In the genomic region with DNA sequence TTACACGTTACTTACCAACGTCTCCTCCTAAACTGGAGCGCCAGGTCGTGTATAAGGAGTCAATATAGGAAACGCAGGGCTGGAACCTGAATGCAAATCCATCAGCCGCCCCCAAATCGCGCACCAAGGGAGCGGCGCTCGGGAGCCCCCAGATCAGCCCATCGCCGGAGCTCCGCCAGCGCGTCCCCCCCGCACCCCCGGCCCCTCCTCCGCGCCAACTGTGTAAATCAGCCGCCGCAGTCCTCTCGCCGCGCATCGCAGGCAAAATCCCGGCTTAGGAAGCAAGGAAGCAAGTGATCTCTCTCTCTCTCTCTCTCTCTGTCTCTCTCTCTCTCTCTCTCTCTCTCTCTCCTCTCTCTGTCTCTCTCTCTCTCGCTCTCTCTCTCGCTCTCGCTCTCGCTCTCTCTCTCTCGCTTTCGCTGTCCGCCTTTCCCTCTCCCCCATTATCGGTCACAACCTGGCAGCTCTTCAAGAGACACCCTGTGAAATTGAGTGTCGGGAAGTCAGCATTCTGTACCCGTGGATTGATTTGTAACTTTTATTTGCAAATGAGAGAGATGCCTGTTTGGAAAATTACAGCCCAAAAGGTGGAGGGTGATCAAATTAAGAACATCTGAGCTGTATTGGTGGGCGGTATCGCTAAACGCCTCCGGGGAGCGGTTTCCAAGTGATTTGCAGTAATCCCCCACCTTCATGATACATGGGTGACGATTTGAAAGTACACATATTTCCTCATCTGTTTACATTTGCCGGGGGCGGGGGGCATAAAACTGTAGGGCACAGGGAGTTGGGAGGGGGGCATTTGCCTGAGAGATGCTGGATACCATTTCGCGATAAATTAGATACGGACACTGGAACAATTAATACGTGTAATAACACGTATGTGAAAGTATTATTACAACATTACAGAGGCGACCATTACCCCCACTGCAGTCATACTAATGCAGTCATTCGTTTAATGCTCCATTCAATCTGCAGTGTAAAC, we compare ENCODE assay signal across 2 cellular contexts.
TF ChIP-seq lines count a peak whose summit lies in the region.

No MANE protein-coding gene starts in this region.

TF ChIP-seq in GM12878, 131 proteins besides CTCF, POLR2A, EP300 and RAD21:
- TF ChIP-seq MEF2B (IDR thresholded peaks at IDR 0.05; ENCODE audit: partially characterized antibody, poor library complexity, severe bottlenecking) (no peak), ZZZ3 (IDR thresholded peaks at IDR 0.05; ENCODE audit: control insufficient read depth, insufficient read length, low read depth) (peak; percentile 66)

TF ChIP-seq in HepG2, 621 proteins besides CTCF, POLR2A, EP300 and RAD21:
- TF ChIP-seq TBX3 (IDR thresholded peaks at IDR 0.05; ENCODE audit: borderline replicate concordance) (no peak), ISL2 (CRISPR knock-in tag; IDR thresholded peaks at IDR 0.05) (no peak), JDP2 (CRISPR knock-in tag; IDR thresholded peaks at IDR 0.05; ENCODE audit: borderline replicate concordance) (no peak), HMG20B (CRISPR knock-in tag; conservative IDR thresholded peaks at IDR 0.05) (no peak), NFATC3 (CRISPR knock-in tag; IDR thresholded peaks at IDR 0.05) (no peak), ATRX (CRISPR knock-in tag; IDR thresholded peaks at IDR 0.05; ENCODE audit: borderline replicate concordance) (no peak), ZNF17 (CRISPR knock-in tag; IDR thresholded peaks at IDR 0.05) (no peak), ARNT2 (CRISPR knock-in tag; IDR thresholded peaks at IDR 0.05; ENCODE audit: low read depth) (no peak), NCOA5 (CRISPR knock-in tag; IDR thresholded peaks at IDR 0.05) (no peak), ZNF44 (CRISPR knock-in tag; IDR thresholded peaks at IDR 0.05) (no peak), ZNF550 (CRISPR knock-in tag; IDR thresholded peaks at IDR 0.05; ENCODE audit: borderline replicate concordance) (no peak), PAF1 (CRISPR knock-in tag; IDR thresholded peaks at IDR 0.05) (no peak), ZNF776 (CRISPR knock-in tag; IDR thresholded peaks at IDR 0.05) (no peak), PITX1 (CRISPR knock-in tag; IDR thresholded peaks at IDR 0.05) (no peak), TAF15 (IDR thresholded peaks at IDR 0.05; ENCODE audit: low read depth, low read length, poor library complexity, severe bottlenecking) (no peak), HDAC6 (IDR thresholded peaks at IDR 0.05; ENCODE audit: low read depth, low read length) (no peak)
- TF ChIP-seq, protein P1, sequence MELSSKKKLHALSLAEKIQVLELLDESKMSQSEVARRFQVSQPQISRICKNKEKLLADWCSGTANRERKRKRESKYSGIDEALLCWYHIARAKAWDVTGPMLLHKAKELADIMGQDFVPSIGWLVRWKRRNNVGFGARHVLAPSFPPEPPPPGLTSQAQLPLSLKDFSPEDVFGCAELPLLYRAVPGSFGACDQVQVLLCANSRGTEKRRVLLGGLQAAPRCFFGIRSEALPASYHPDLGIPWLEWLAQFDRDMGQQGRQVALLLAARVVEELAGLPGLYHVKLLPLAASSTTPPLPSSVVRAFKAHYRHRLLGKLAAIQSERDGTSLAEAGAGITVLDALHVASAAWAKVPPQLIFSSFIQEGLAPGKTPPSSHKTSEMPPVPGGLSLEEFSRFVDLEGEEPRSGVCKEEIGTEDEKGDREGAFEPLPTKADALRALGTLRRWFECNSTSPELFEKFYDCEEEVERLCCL (CRISPR knock-in tag; IDR thresholded peaks at IDR 0.05; ENCODE audit: borderline replicate concordance) = no peak
- TF ChIP-seq, protein P2, sequence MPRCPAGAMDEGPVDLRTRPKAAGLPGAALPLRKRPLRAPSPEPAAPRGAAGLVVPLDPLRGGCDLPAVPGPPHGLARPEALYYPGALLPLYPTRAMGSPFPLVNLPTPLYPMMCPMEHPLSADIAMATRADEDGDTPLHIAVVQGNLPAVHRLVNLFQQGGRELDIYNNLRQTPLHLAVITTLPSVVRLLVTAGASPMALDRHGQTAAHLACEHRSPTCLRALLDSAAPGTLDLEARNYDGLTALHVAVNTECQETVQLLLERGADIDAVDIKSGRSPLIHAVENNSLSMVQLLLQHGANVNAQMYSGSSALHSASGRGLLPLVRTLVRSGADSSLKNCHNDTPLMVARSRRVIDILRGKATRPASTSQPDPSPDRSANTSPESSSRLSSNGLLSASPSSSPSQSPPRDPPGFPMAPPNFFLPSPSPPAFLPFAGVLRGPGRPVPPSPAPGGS (CRISPR knock-in tag; IDR thresholded peaks at IDR 0.05) = no peak
